8 cellular contexts compared by ENCODE assay signal in the genomic region with DNA sequence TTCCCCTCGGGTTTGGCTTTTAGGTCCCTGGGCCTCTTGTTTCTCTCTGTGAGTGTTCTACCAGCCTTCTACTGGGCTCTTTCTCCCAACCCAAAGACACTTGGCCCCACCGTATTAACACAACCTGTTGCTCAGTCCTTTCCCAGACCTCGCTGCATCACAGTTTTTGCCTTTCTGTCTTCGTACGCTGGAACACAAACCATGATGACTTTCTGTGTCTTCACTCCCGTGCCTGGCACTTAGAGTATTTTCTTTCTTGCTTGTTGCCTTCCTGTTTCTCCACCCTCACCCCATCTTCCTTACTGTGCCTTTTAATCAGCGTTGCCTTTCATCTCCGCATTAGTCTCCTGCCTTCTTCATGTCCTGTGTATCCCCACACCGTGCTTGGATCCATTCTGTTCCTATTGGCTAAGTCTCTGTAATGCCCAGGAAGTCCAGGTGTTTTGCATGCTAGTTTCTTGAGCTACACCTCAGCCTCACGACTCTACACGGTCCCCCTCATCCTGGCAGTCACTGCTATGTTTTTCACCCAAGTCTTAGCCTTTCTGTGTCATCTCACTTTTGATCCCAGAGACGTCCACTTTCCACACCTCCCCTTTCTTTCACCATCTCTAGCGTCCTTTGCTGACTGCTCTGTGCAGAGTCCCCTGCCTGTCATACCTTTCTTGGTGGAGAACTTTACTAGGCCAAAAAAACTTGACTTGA. TPM values are rescaled to one million over a fixed set of nuclear protein-coding genes. Genes with fewer than 3 reads are reported as not detected.
DNase-seq lines count a peak whose midpoint lies in the region; ATAC-seq and TF ChIP-seq lines count a peak whose summit lies in the region.

No MANE protein-coding gene starts in this region.

- DNase-seq in activated T-cell treated with anti-CD3 and anti-CD28 coated beads, Interleukin-2, amount 50 U/mL, for 24 hours: no peak
- DNase-seq in activated T-cell treated with anti-CD3 and anti-CD28 coated beads, Interleukin-2, amount 50 U/mL, for 1 hour: no peak
- DNase-seq in adipocyte (ENCODE audit: low read depth) (peak; percentile 24), transverse colon (no peak), G401 (ENCODE audit: low spot score) (no peak), Ammon's horn (ENCODE audit: low spot score) (no peak)

- H3K4me1 ChIP-seq in adipocyte (ENCODE audit: control insufficient read depth, insufficient read depth, low read length) (peaks cover 54% of the 10 kb centered on the region), liver (ENCODE audit: control insufficient read depth in 4 of 4, insufficient read depth in 4 of 4, low read length in 3 of 4) (peaks cover 6 to 46% (median 42%) of the 10 kb centered on the region in 4 donors), transverse colon (peaks cover 35 to 72% (median 47%) of the 10 kb centered on the region in 4 donors)

- no peak for TF ChIP-seq POLR2A in transverse colon (IDR thresholded peaks at IDR 0.05)

- H3K4me3 ChIP-seq in adipocyte (ENCODE audit: low read length) (peak overlapping the region; percentile 92), liver (ENCODE audit: low read depth in 1 of 3, low read length in 3 of 3) (peak overlapping the region; percentile 90 to 94 (median 93)), transverse colon (peak overlapping the region; percentile 78 to 97 (median 92))

- TF ChIP-seq EP300 in transverse colon (IDR thresholded peaks at IDR 0.05; ENCODE audit: low read depth): no peak

- H3K27ac Mint-ChIP-seq in activated T-cell treated with anti-CD3 and anti-CD28 coated beads, Interleukin-2, amount 50 U/mL, for 24 hours: peak overlapping the region; percentile 95

- H3K27ac ChIP-seq in liver (ENCODE audit: low read depth in 1 of 2, low read length in 2 of 2): peak overlapping the region; percentile 79 to 85
- H3K27ac ChIP-seq in transverse colon: peak overlapping the region; percentile 90 to 95 (median 94)

- intact Hi-C loops in transverse colon (cut with DNase I; ENCODE audit: low total_unique reads): no loop called here

- H3K27me3 ChIP-seq in adipocyte (replicated peaks; ENCODE audit: control insufficient read depth, insufficient read depth, low read length): no peaks in the 10 kb centered on the region
- H3K27me3 ChIP-seq in liver (ENCODE audit: control insufficient read depth in 4 of 4, insufficient read depth in 4 of 4, low read length in 3 of 4): no peaks in the 10 kb centered on the region
- no peaks in the 10 kb centered on the region for H3K27me3 ChIP-seq in transverse colon

- no peak for TF ChIP-seq CTCF in liver (IDR thresholded peaks at IDR 0.05; ENCODE audit: low read depth, low read length, missing input control)
- TF ChIP-seq CTCF in transverse colon (IDR thresholded peaks at IDR 0.05): no peak

- TF ChIP-seq RAD21 in liver (IDR thresholded peaks at IDR 0.05): no peak

- H3K4me3 Mint-ChIP-seq in activated T-cell treated with anti-CD3 and anti-CD28 coated beads, Interleukin-2, amount 50 U/mL, for 24 hours: peak overlapping the region; percentile 96

- peaks cover 4% of the 10 kb centered on the region for H3K36me3 ChIP-seq in adipocyte (ENCODE audit: control insufficient read depth, insufficient read depth, low read length, severe bottlenecking)
- peaks cover 0 to 2% (median 0%) of the 10 kb centered on the region in 4 donors for H3K36me3 ChIP-seq in liver (ENCODE audit: control insufficient read depth in 4 of 4, insufficient read depth in 3 of 4, low read depth in 1 of 4, low read length in 3 of 4)
- peaks cover 0 to 6% (median 0%) of the 10 kb centered on the region in 4 donors for H3K36me3 ChIP-seq in transverse colon

- WGBS in liver: 32% methylated on average over 13 of the region's 13 CpGs
- WGBS in transverse colon (ENCODE audit: low coverage in 1 of 2), 2 donors: 2 to 4% methylated on average over 11 to 13 of the region's 13 CpGs

- peaks cover 57% of the 10 kb centered on the region for H3K36me3 Mint-ChIP-seq in activated T-cell treated with anti-CD3 and anti-CD28 coated beads, Interleukin-2, amount 50 U/mL, for 24 hours (ENCODE audit: low read depth)

- no peak for ATAC-seq in GM21576 (IDR thresholded peaks at IDR 0.05; ENCODE audit: unreplicated experiment)

- H3K9ac ChIP-seq in adipocyte (ENCODE audit: low read length) (peak overlapping the region; percentile 94), liver (ENCODE audit: low read depth in 1 of 2, low read length in 2 of 2) (peak overlapping the region; percentile 2 to 84)

- peaks cover 71% of the 10 kb centered on the region for H3K4me1 Mint-ChIP-seq in activated T-cell treated with anti-CD3 and anti-CD28 coated beads, Interleukin-2, amount 50 U/mL, for 24 hours (ENCODE audit: low read depth)

- no peaks in the 10 kb centered on the region for H3K27me3 Mint-ChIP-seq in activated T-cell treated with anti-CD3 and anti-CD28 coated beads, Interleukin-2, amount 50 U/mL, for 24 hours

- in situ Hi-C loops in transverse colon (cut with MboI; ENCODE audit: low pct_ligation_motif_present in 1 of 4, low pct_unique_long_range_greater_than_20kb in 1 of 4, low sequenced_read_pairs in 3 of 4): loop anchor here in 1 of 4 donors (25.0 kb wide), 1 partner anchor 322 kb away; a partner anchor contains a TSS
- in situ Hi-C loops in G401 (cut with HindIII; ENCODE audit: low sequenced_read_pairs): no loop called here

- H3K9me3 Mint-ChIP-seq in activated T-cell treated with anti-CD3 and anti-CD28 coated beads, Interleukin-2, amount 50 U/mL, for 24 hours: no peaks in the 10 kb centered on the region

- H3K9me3 ChIP-seq in adipocyte (ENCODE audit: control insufficient read depth, low read length): no peaks in the 10 kb centered on the region
- H3K9me3 ChIP-seq in liver (ENCODE audit: control insufficient read depth in 4 of 4, low read length in 3 of 4): no peaks in the 10 kb centered on the region
- no peaks in the 10 kb centered on the region for H3K9me3 ChIP-seq in transverse colon

TF ChIP-seq in liver, 16 proteins besides CTCF, POLR2A, EP300 and RAD21 (continues in another document):
- TF ChIP-seq JUND (IDR thresholded peaks at IDR 0.05): no peak
- no peak for TF ChIP-seq FOXA2 (IDR thresholded peaks at IDR 0.05)
- no peak for TF ChIP-seq FOXA1 (IDR thresholded peaks at IDR 0.05)
- TF ChIP-seq, protein P1, sequence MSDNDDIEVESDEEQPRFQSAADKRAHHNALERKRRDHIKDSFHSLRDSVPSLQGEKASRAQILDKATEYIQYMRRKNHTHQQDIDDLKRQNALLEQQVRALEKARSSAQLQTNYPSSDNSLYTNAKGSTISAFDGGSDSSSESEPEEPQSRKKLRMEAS (IDR thresholded peaks at IDR 0.05): no peak
- TF ChIP-seq HNF4G (IDR thresholded peaks at IDR 0.05): no peak
- no peak for TF ChIP-seq RXRA (IDR thresholded peaks at IDR 0.05)
- TF ChIP-seq, protein P2, sequence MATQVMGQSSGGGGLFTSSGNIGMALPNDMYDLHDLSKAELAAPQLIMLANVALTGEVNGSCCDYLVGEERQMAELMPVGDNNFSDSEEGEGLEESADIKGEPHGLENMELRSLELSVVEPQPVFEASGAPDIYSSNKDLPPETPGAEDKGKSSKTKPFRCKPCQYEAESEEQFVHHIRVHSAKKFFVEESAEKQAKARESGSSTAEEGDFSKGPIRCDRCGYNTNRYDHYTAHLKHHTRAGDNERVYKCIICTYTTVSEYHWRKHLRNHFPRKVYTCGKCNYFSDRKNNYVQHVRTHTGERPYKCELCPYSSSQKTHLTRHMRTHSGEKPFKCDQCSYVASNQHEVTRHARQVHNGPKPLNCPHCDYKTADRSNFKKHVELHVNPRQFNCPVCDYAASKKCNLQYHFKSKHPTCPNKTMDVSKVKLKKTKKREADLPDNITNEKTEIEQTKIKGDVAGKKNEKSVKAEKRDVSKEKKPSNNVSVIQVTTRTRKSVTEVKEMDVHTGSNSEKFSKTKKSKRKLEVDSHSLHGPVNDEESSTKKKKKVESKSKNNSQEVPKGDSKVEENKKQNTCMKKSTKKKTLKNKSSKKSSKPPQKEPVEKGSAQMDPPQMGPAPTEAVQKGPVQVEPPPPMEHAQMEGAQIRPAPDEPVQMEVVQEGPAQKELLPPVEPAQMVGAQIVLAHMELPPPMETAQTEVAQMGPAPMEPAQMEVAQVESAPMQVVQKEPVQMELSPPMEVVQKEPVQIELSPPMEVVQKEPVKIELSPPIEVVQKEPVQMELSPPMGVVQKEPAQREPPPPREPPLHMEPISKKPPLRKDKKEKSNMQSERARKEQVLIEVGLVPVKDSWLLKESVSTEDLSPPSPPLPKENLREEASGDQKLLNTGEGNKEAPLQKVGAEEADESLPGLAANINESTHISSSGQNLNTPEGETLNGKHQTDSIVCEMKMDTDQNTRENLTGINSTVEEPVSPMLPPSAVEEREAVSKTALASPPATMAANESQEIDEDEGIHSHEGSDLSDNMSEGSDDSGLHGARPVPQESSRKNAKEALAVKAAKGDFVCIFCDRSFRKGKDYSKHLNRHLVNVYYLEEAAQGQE (IDR thresholded peaks at IDR 0.05): no peak
- TF ChIP-seq, protein P3, sequence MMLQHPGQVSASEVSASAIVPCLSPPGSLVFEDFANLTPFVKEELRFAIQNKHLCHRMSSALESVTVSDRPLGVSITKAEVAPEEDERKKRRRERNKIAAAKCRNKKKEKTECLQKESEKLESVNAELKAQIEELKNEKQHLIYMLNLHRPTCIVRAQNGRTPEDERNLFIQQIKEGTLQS (IDR thresholded peaks at IDR 0.05): no peak
- no peak for TF ChIP-seq YY1 (IDR thresholded peaks at IDR 0.05)
- TF ChIP-seq TAF1 (conservative IDR thresholded peaks at IDR 0.05): no peak
- no peak for TF ChIP-seq HNF4A (conservative IDR thresholded peaks at IDR 0.05)
- TF ChIP-seq, protein P4, sequence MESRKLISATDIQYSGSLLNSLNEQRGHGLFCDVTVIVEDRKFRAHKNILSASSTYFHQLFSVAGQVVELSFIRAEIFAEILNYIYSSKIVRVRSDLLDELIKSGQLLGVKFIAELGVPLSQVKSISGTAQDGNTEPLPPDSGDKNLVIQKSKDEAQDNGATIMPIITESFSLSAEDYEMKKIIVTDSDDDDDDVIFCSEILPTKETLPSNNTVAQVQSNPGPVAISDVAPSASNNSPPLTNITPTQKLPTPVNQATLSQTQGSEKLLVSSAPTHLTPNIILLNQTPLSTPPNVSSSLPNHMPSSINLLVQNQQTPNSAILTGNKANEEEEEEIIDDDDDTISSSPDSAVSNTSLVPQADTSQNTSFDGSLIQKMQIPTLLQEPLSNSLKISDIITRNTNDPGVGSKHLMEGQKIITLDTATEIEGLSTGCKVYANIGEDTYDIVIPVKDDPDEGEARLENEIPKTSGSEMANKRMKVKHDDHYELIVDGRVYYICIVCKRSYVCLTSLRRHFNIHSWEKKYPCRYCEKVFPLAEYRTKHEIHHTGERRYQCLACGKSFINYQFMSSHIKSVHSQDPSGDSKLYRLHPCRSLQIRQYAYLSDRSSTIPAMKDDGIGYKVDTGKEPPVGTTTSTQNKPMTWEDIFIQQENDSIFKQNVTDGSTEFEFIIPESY (IDR thresholded peaks at IDR 0.05): no peak

RNA-seq across cellular contexts. Expression of a gene that starts 1.6 kb away (rescaled TPM):
- total RNA-seq in liver (10 to 100 TPM in 1 of 2 donors, 1 to 10 TPM in 1; 9.5 to 11.6 TPM), transverse colon (100 to 1,000 TPM in 1 of 4 donors, 10 to 100 TPM in 3; 33.0 to 106 (median 77.8) TPM)
- 1 to 10 TPM; 3.4 to 6.6 TPM for polyA plus RNA-seq in liver
- 21.0 and 22.5 TPM in 2 replicates for total RNA-seq in G401 (2014; rRNA removed; shearing (Covaris generic))

RNA-seq across cellular contexts. Expression of a gene that starts 27.3 kb away (rescaled TPM):
- total RNA-seq in liver (1 to 10 TPM; 3.2 to 3.8 TPM), transverse colon (1 to 10 TPM; 1.5 to 9.8 (median 5.2) TPM)
- polyA plus RNA-seq in liver: 1 to 10 TPM in 1 of 2 donors, under 1 TPM in 1; 0.42 to 2.6 TPM
- total RNA-seq in G401 (2014; rRNA removed; shearing (Covaris generic)): 96.4 and 96.8 TPM in 2 replicates
